Comparison of ENCODE assay signal across 8 cellular contexts in genomic region chr15:74615313-74616019, GRCh38. TPM values are rescaled to one million over a fixed set of nuclear protein-coding genes. Genes with fewer than 3 reads are reported as not detected.
DNase-seq lines count a peak whose midpoint lies in the region; ATAC-seq and TF ChIP-seq lines count a peak whose summit lies in the region.

Gene CLK3, plus strand, starts transcription at chr15:74615836. Its CDS starts 3,361 bp downstream, at chr15:74619197.

- peak within 1 kb of the TSS; percentile 100 for H3K9ac ChIP-seq in mucosa of stomach (ENCODE audit: low read length)

- peak; percentile 79 for DNase-seq in DMS153 (lab: John Stamatoyannopoulos, UW)
- DNase-seq in KBM-7 = peak; percentile 99
- peak; percentile 84 to 97 for DNase-seq in PC-9
- DNase-seq in activated T-cell treated with anti-CD3 and anti-CD28 coated beads, Interleukin-2, amount 50 U/mL, for 1 hour = peak; percentile 98
- peak; percentile 96 to 98 for DNase-seq in erythroblast (lab: John Stamatoyannopoulos, UW)
- peak; percentile 90 to 92 for DNase-seq in stimulated activated CD8-positive, alpha-beta memory T cell treated with anti-CD3 and anti-CD28 coated beads, Interleukin-7, amount 100 ng/mL, for 1 hour (ENCODE audit: low read depth in 2 of 2)

- H3K27me3 ChIP-seq in PC-9 (ENCODE audit: insufficient read depth, low read depth) (0 out of 2 replicates have a peak, but pooled peaks cover 4% of the 10 kb centered on the region), mucosa of stomach (ENCODE audit: control insufficient read depth, insufficient read depth, low read length) (no peaks in the 10 kb centered on the region)

- H3F3A ChIP-seq in PC-9 (ENCODE audit: insufficient read depth, low read depth) = peaks cover 27% of the 10 kb centered on the region

- peaks cover 47% of the 10 kb centered on the region for H3K79me2 ChIP-seq in PC-9 (ENCODE audit: low read depth)

- BruUV-seq in PC-9 (replicated peaks; lab: Mats Ljungman, UMichigan) = TSS peak; percentile 70

- H3K4me3 ChIP-seq in PC-9 (peak within 1 kb of the TSS; percentile 87), mucosa of stomach (ENCODE audit: low read length) (peak within 1 kb of the TSS; percentile 93)

- peaks cover 40% of the 10 kb centered on the region for H4K20me1 ChIP-seq in PC-9 (ENCODE audit: insufficient read depth)

- POLR2A ChIA-PET in PC-9 (lab: Charles Lee; ENCODE audit: unreplicated experiment) = interaction anchor here (0.6 kb wide), 1 partner anchor 400 kb away, joined by 3 read pairs; no protein-coding TSS in a partner anchor

- H3K36me3 ChIP-seq in PC-9 (ENCODE audit: low read depth) (no peaks in the 10 kb centered on the region; the same call in 1 of the 2 replicates), mucosa of stomach (ENCODE audit: control insufficient read depth, insufficient read depth, low read length) (peaks cover 3% of the 10 kb centered on the region)

- TF ChIP-seq CTCF in PC-9 (conservative IDR thresholded peaks at IDR 0.05) = no peak

- CTCF ChIA-PET in PC-9 (lab: Charles Lee) = interaction anchor here (0.6 kb wide), 1 partner anchor 17 kb away, joined by 4 read pairs; no protein-coding TSS in a partner anchor

- in situ Hi-C loops in KBM-7 (cut with MboI; ENCODE audit: low pct_unique_long_range_greater_than_20kb, low sequenced_read_pairs) = no loop called here

- H3K9me3 ChIP-seq in PC-9 (ENCODE audit: insufficient read depth, low read depth) (no peaks in the 10 kb centered on the region), mucosa of stomach (ENCODE audit: control insufficient read depth, low read length) (no peaks in the 10 kb centered on the region)

- peak; percentile 74 for ATAC-seq in GM21619 (IDR thresholded peaks at IDR 0.05; ENCODE audit: unreplicated experiment)

- H2AFZ ChIP-seq in PC-9 = peak within 1 kb of the TSS; percentile 97

- peak; percentile 76 for TF ChIP-seq POLR2A in erythroblast (IDR thresholded peaks at IDR 0.05; ENCODE audit: low read length)

- peak within 1 kb of the TSS; percentile 77 for H3K27ac ChIP-seq in PC-9

- H3K9me2 ChIP-seq in PC-9 (ENCODE audit: insufficient read depth) = no peaks in the 10 kb centered on the region

- H3K4me1 ChIP-seq in PC-9 (replicated peaks; ENCODE audit: insufficient read depth) = peaks cover 18% of the 10 kb centered on the region
- H3K4me1 ChIP-seq in mucosa of stomach (ENCODE audit: control insufficient read depth, insufficient read depth, low read length) = peaks cover 27% of the 10 kb centered on the region

- intact Hi-C loops in PC-9 (cut with micrococcal nuclease; ENCODE audit: unreplicated experiment) = loop anchor here (1.0 to 5.0 kb wide), 3 partner anchors 75 to 238 kb away; partner anchors contain the start of genes ARID3B and UBL7

- H3K4me2 ChIP-seq in PC-9 = peak within 1 kb of the TSS; percentile 92

RNA-seq across cellular contexts. Expression of gene CLK3, which starts in this region (rescaled TPM):
- total RNA-seq in PC-9 (2021) = 70.7 and 80.1 TPM in 2 replicates

Comparison
In these comparisons a context has a peak if more than half of its experiments do, and no peak if none do; other contexts are left out.
1. Peak in every context shown above with its lines: DNase-seq, ATAC-seq, H3K4me3 ChIP-seq and H3K27ac ChIP-seq.